In genomic region chr3:123286308-123287023, GRCh38 we compare ENCODE assay signal across 8 cellular contexts.
DNase-seq lines count a peak whose midpoint lies in the region; ATAC-seq and TF ChIP-seq lines count a peak whose summit lies in the region.

No MANE protein-coding gene starts in this region.

- no peaks in the 10 kb centered on the region for H3K36me3 Mint-ChIP-seq in activated naive CD8-positive, alpha-beta T cell treated with anti-CD3 and anti-CD28 coated beads, Interleukin-2, amount 50 U/mL, for 24 hours (ENCODE audit: low read depth)

- DNase-seq in DMS 273 (lab: John Stamatoyannopoulos, UW; ENCODE audit: unreplicated experiment) (peak; percentile 86), NCI-H460 (ENCODE audit: extremely low read depth, low read depth) (peak; percentile 65), right atrium auricular region (ENCODE audit: low spot score) (peak; percentile 55), spleen (no peak), NCI-H446 treated with DMSO at 0.1 percent for 48 hours (lab: John Stamatoyannopoulos, UW) (no peak)
- peak; percentile 38 for DNase-seq in activated naive CD8-positive, alpha-beta T cell treated with anti-CD3 and anti-CD28 coated beads, Interleukin-2, amount 50 U/mL, for 24 hours

- H3K4me1 Mint-ChIP-seq in activated naive CD8-positive, alpha-beta T cell treated with anti-CD3 and anti-CD28 coated beads, Interleukin-2, amount 50 U/mL, for 24 hours = no peaks in the 10 kb centered on the region

- no peak overlapping the region for H3K4me3 ChIP-seq in right atrium auricular region
- H3K4me3 ChIP-seq in spleen = no peak overlapping the region

- peaks cover 83% of the 10 kb centered on the region for H3K36me3 ChIP-seq in right atrium auricular region
- H3K36me3 ChIP-seq in spleen = peaks cover 0 to 51% (median 0%) of the 10 kb centered on the region in 6 donors

- no peak overlapping the region for H3K27ac Mint-ChIP-seq in activated naive CD8-positive, alpha-beta T cell treated with anti-CD3 and anti-CD28 coated beads, Interleukin-2, amount 50 U/mL, for 24 hours

- no peak overlapping the region for H3K4me3 Mint-ChIP-seq in activated naive CD8-positive, alpha-beta T cell treated with anti-CD3 and anti-CD28 coated beads, Interleukin-2, amount 50 U/mL, for 24 hours

- H3K9me3 Mint-ChIP-seq in activated naive CD8-positive, alpha-beta T cell treated with anti-CD3 and anti-CD28 coated beads, Interleukin-2, amount 50 U/mL, for 24 hours = no peaks in the 10 kb centered on the region

- TF ChIP-seq POLR2A in spleen (IDR thresholded peaks at IDR 0.05) = no peak

- H3K27me3 Mint-ChIP-seq in activated naive CD8-positive, alpha-beta T cell treated with anti-CD3 and anti-CD28 coated beads, Interleukin-2, amount 50 U/mL, for 24 hours = no peaks in the 10 kb centered on the region

- H3K27me3 ChIP-seq in right atrium auricular region (no peaks in the 10 kb centered on the region), spleen (replicated peaks in 1 of 7) (no peaks in the 10 kb centered on the region)

- H3K27ac ChIP-seq in right atrium auricular region (no peak overlapping the region), spleen (no peak overlapping the region)

- H3K9me3 ChIP-seq in right atrium auricular region = no peaks in the 10 kb centered on the region
- H3K9me3 ChIP-seq in spleen = no peaks in the 10 kb centered on the region

- 78 to 84% (median 79%) methylated on average over 15 to 16 of the region's 16 CpGs for WGBS in spleen, 5 donors

- peaks cover 0 to 6% of the 10 kb centered on the region in 2 donors for H3K4me1 ChIP-seq in right atrium auricular region
- H3K4me1 ChIP-seq in spleen = peaks cover 0 to 4% (median 0%) of the 10 kb centered on the region in 6 donors

- peak; percentile 64 for ATAC-seq in GM21390 (IDR thresholded peaks at IDR 0.05; ENCODE audit: unreplicated experiment)
- peak; percentile 73 for ATAC-seq in activated naive CD8-positive, alpha-beta T cell treated with anti-CD3 and anti-CD28 coated beads, Interleukin-2, amount 50 U/mL, for 24 hours
- no peak for ATAC-seq in HG02798 (IDR thresholded peaks at IDR 0.05; ENCODE audit: poor library complexity, unreplicated experiment)

- TF ChIP-seq CTCF in right atrium auricular region (IDR thresholded peaks at IDR 0.05) (peak; percentile 44 to 58), spleen (IDR thresholded peaks at IDR 0.05 in 8 of 11, conservative IDR thresholded peaks at IDR 0.05 in 3 of 11) (peak in 8 of 11 experiments; percentile 22 to 66 (median 39))

- intact Hi-C loops in spleen (cut with DNase I; ENCODE audit: low total_unique reads) = no loop called here

Comparison
In these comparisons a context has a peak if more than half of its experiments do, and no peak if none do; other contexts are left out.
1. DNase-seq: peak in DMS 273 (single experiment), NCI-H460 (single experiment), activated naive CD8-positive, alpha-beta T cell treated with anti-CD3 and anti-CD28 coated beads, Interleukin-2, amount 50 U/mL, for 24 hours (single experiment) and right atrium auricular region (single experiment); none in spleen (single experiment) and NCI-H446 treated with DMSO at 0.1 percent for 48 hours (single experiment).